Comparison of ENCODE assay signal across 18 cellular contexts in genomic region chr9:121619989-121620673, GRCh38. TPM values are rescaled to one million over a fixed set of nuclear protein-coding genes. Genes with fewer than 3 reads are reported as not detected.
DNase-seq lines count a peak whose midpoint lies in the region; ATAC-seq and TF ChIP-seq lines count a peak whose summit lies in the region.
"Had no signal": no experiment of that assay in that cellular context is flagged by ENCODE, and none has a peak within 500 bp of the region (broad histone marks: within the 10 kb centered on the region; RNA-seq: fewer than 3 reads in every experiment).

No MANE protein-coding gene starts in this region.

- H2AFZ ChIP-seq in Loucy (ENCODE audit: low read length) = no peak overlapping the region
- H2AFZ ChIP-seq: GM23338 had no signal

- H3K27me3 ChIP-seq in Loucy (ENCODE audit: insufficient read depth, low read length, poor library complexity, severe bottlenecking) (no peaks in the 10 kb centered on the region), lung (ENCODE audit: control insufficient read depth, insufficient read depth) (no peaks in the 10 kb centered on the region), stomach smooth muscle (ENCODE audit: control insufficient read depth in 1 of 2, insufficient read depth in 2 of 2, low read length in 2 of 2) (no peaks in the 10 kb centered on the region), vagina (no peaks in the 10 kb centered on the region)
- H3K27me3 ChIP-seq: upper lobe of left lung had no signal

- H3K9me3 ChIP-seq in Loucy (ENCODE audit: insufficient read depth, low read depth, low read length) = no peaks in the 10 kb centered on the region
- no peaks in the 10 kb centered on the region for H3K9me3 ChIP-seq in lung (ENCODE audit: control insufficient read depth in 2 of 2, insufficient read depth in 1 of 2, low read length in 1 of 2)
- H3K9me3 ChIP-seq in stomach smooth muscle (ENCODE audit: control insufficient read depth in 2 of 2, low read length in 2 of 2) = no peaks in the 10 kb centered on the region
- H3K9me3 ChIP-seq in vagina = no peaks in the 10 kb centered on the region
- H3K9me3 ChIP-seq: neutrophil, SK-N-SH, upper lobe of left lung had no signal

- DNase-seq in left cardiac atrium (peak; percentile 70), lung (ENCODE audit: low spot score) (no peak), activated gamma-delta T cell treated with Interleukin-2 at 50 U/mL for 16 hours (no peak), NCI-H1436 (lab: John Stamatoyannopoulos, UW) (no peak), vagina (ENCODE audit: extremely low spot score in 2 of 2) (no peak)
- DNase-seq: activated CD4-positive, alpha-beta T cell treated with anti-CD3 and anti-CD28 coated beads, Interleukin-2, amount 10 ng/mL, durations not matched to agents 24 days and 14 days; activated CD8-positive, alpha-beta memory T cell treated with anti-CD3 and anti-CD28 coated beads, Interleukin-2, amount 10 ng/mL, durations not matched to agents 7 days and 5 days; NCI-H1436 treated with DMSO at 0.1 percent for 48 hours had no signal

- H3K4me3 ChIP-seq in Loucy (ENCODE audit: low read length, poor library complexity, severe bottlenecking) = no peak overlapping the region
- no peak overlapping the region for H3K4me3 ChIP-seq in lung
- no peak overlapping the region for H3K4me3 ChIP-seq in stomach smooth muscle (ENCODE audit: low read length in 2 of 2)
- no peak overlapping the region for H3K4me3 ChIP-seq in vagina
- H3K4me3 ChIP-seq: GM23338, upper lobe of left lung had no signal

- no peak overlapping the region for H3K4me2 ChIP-seq in Loucy (ENCODE audit: low read depth, low read length, poor library complexity, severe bottlenecking)
- H3K4me2 ChIP-seq: GM23338, SK-N-SH had no signal

- peak in 1 of 2 donors; percentile 58 for ATAC-seq in left cardiac atrium
- ATAC-seq in lung (ENCODE audit: insufficient read depth, low FRiP score) = no peak
- ATAC-seq in HG02588 (IDR thresholded peaks at IDR 0.05; ENCODE audit: unreplicated experiment) = no peak
- ATAC-seq: activated CD8-positive, alpha-beta memory T cell treated with anti-CD3 and anti-CD28 coated beads, Interleukin-2, amount 10 ng/mL, durations not matched to agents 7 days and 5 days had no signal

- no peaks in the 10 kb centered on the region for H4K20me1 ChIP-seq in Loucy (ENCODE audit: insufficient read depth, low read length, poor library complexity, severe bottlenecking)

- WGBS in lung, 2 donors = 60 to 70% methylated on average over 9 of the region's 9 CpGs

- H3K4me1 ChIP-seq in Loucy (ENCODE audit: insufficient read depth, low read length, poor library complexity, severe bottlenecking) (peaks cover 5% of the 10 kb centered on the region), lung (ENCODE audit: control insufficient read depth in 2 of 2, insufficient read depth in 2 of 2, low read length in 2 of 2) (peaks cover 0 to 2% of the 10 kb centered on the region in 2 donors), stomach smooth muscle (ENCODE audit: control insufficient read depth, insufficient read depth, low read length) (peaks cover 14% of the 10 kb centered on the region), vagina (no peaks in the 10 kb centered on the region)

- no peaks in the 10 kb centered on the region for H3K9me2 ChIP-seq in Loucy (replicated peaks; ENCODE audit: low read depth, low read length)
- H3K9me2 ChIP-seq: SK-N-SH had no signal

- TF ChIP-seq CTCF in Loucy (conservative IDR thresholded peaks at IDR 0.05; ENCODE audit: low read length) (no peak), lung (IDR thresholded peaks at IDR 0.05; ENCODE audit: control extremely low read depth, extremely low read depth) (no peak), vagina (IDR thresholded peaks at IDR 0.05) (no peak)

- TF ChIP-seq POLR2A in vagina (IDR thresholded peaks at IDR 0.05) = no peak

- H3K9ac ChIP-seq in Loucy (ENCODE audit: low read depth, low read length, poor library complexity, severe bottlenecking) = peak overlapping the region; percentile 12
- no peak overlapping the region for H3K9ac ChIP-seq in stomach smooth muscle (ENCODE audit: low read length in 2 of 2)
- H3K9ac ChIP-seq: SK-N-SH had no signal

- H3K79me2 ChIP-seq in Loucy (ENCODE audit: insufficient read depth, low read length) = no peaks in the 10 kb centered on the region

- intact Hi-C loops in left cardiac atrium (cut with DNase I) (no loop called here), vagina (cut with DNase I) (no loop called here)

- H3K27ac ChIP-seq in lung (ENCODE audit: low read depth in 1 of 2, low read length in 1 of 2) (peak overlapping the region; percentile 20 to 77), stomach smooth muscle (ENCODE audit: low read length) (peak overlapping the region; percentile 3), vagina (no peak overlapping the region)
- H3K27ac ChIP-seq: C4-2B, neutrophil had no signal

- no peaks in the 10 kb centered on the region for H3K36me3 ChIP-seq in Loucy (ENCODE audit: insufficient read depth, low read length)
- no peaks in the 10 kb centered on the region for H3K36me3 ChIP-seq in lung (ENCODE audit: control insufficient read depth in 2 of 2, insufficient read depth in 2 of 2, low read length in 2 of 2)
- H3K36me3 ChIP-seq in stomach smooth muscle (ENCODE audit: control insufficient read depth in 2 of 2, insufficient read depth in 2 of 2, low read length in 2 of 2) = peaks cover 0 to 5% of the 10 kb centered on the region in 2 donors
- no peaks in the 10 kb centered on the region for H3K36me3 ChIP-seq in vagina
- H3K36me3 ChIP-seq: neutrophil, upper lobe of left lung had no signal

- H3F3A ChIP-seq in Loucy (ENCODE audit: low read depth) = no peaks in the 10 kb centered on the region

RNA-seq across cellular contexts. Expression of gene DAB2IP, which starts 31.3 kb away (rescaled TPM):
- total RNA-seq in left cardiac atrium = 10 to 100 TPM; 41.6 to 58.3 TPM
- total RNA-seq in lung = 10 to 100 TPM; 19.4 to 75.0 TPM
- polyA plus RNA-seq in lung = 10 to 100 TPM; 25.2 to 32.3 TPM
- 38.8 TPM for total RNA-seq in vagina
- total RNA-seq: activated CD4-positive, alpha-beta T cell treated with anti-CD3 and anti-CD28 coated beads, Interleukin-2, amount 10 ng/mL, durations not matched to agents 24 days and 14 days; activated T-helper 1 cell treated with anti-CD3 and anti-CD28 coated beads, Interleukin-12 subunit alpha, Interleukin-12 subunit beta, Interleukin-2, Interleukin-4 antibody, amounts not matched to agents 30 ng/mL and 10 ng/mL and 1 ng/mL, durations not matched to agents 14 hours and 24 hours and 36 hours; T-helper 2 cell treated with Interferon-gamma antibody and Interleukin-4, amounts not matched to agents 100 ng/mL and 5 ng/mL, for 36 hours had no signal
